In the genomic region with DNA sequence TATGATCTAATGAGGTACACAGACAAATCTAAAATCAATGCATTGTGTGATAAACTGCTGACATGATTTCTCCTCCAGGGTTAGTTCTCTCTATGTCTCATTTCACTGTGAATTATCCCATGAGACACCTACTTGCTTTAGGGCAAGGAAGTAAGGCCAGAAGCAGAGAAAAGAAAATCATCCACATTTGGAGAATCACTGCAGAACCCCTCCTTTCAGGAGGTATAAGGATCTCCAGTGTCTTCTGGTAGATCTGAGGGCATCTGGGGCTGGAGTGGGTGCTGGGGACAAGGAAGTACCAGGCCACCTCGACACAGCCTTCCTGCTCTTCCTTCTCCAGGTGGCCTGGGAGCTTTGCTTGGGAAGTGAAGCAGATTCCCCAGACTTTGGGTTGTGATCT, we compare ENCODE assay signal across 8 cellular contexts. TPM values are rescaled to one million over a fixed set of nuclear protein-coding genes. Genes with fewer than 3 reads are reported as not detected.
DNase-seq lines count a peak whose midpoint lies in the region; ATAC-seq and TF ChIP-seq lines count a peak whose summit lies in the region.

No MANE protein-coding gene starts in this region.

- no peaks in the 10 kb centered on the region for H3K4me1 ChIP-seq in neural progenitor cell
- peaks cover 11 to 20% of the 10 kb centered on the region in 2 donors for H3K4me1 ChIP-seq in uterus

- H3K4me1 Mint-ChIP-seq in neural progenitor cell: peaks cover 5% of the 10 kb centered on the region

- no peak overlapping the region for H3K27ac Mint-ChIP-seq in neural progenitor cell

- H3K27me3 ChIP-seq in dorsolateral prefrontal cortex (no peaks in the 10 kb centered on the region), neural progenitor cell (no peaks in the 10 kb centered on the region), uterus (no peaks in the 10 kb centered on the region)

- no peaks in the 10 kb centered on the region for H3K36me3 Mint-ChIP-seq in neural progenitor cell

- H2AFZ ChIP-seq in neural progenitor cell (replicated peaks): peak overlapping the region; percentile 45

- no peaks in the 10 kb centered on the region for H3K79me2 ChIP-seq in neural progenitor cell (ENCODE audit: low read depth)

- peak overlapping the region in 1 of 59 donors; percentile 6 for H3K4me3 ChIP-seq in dorsolateral prefrontal cortex
- H3K4me3 ChIP-seq in neural progenitor cell: no peak overlapping the region
- H3K4me3 ChIP-seq in uterus: no peak overlapping the region

- ATAC-seq in Right ventricle myocardium superior (ENCODE audit: poor library complexity) (peak; percentile 12), left cardiac atrium (no peak), HG02763 (IDR thresholded peaks at IDR 0.05; ENCODE audit: unreplicated experiment) (no peak), HG03045 (IDR thresholded peaks at IDR 0.05; ENCODE audit: unreplicated experiment) (no peak)
- ATAC-seq in activated CD4-positive, CD25-positive, alpha-beta regulatory T cell treated with anti-CD3 and anti-CD28 coated beads, Interleukin-2, amount 50 U/mL, for 24 hours: no peak

- no peaks in the 10 kb centered on the region for H3K9me3 Mint-ChIP-seq in neural progenitor cell

- intact Hi-C loops in Right ventricle myocardium superior (cut with DNase I): loop anchor here (2.0 to 5.0 kb wide), 2 partner anchors 54 to 196 kb away; no protein-coding TSS in a partner anchor
- intact Hi-C loops in left cardiac atrium (cut with DNase I): loop anchor here (1.0 to 10.0 kb wide), 5 partner anchors 51 to 196 kb away; no protein-coding TSS in a partner anchor
- intact Hi-C loops in dorsolateral prefrontal cortex (cut with DNase I): loop anchor here (1.0 to 10.0 kb wide), 5 partner anchors 54 to 1348 kb away; partner anchors contain the start of gene COMTD1 (in 2 of the 2)
- intact Hi-C loops in uterus (cut with DNase I; ENCODE audit: low total_unique reads): loop anchor here (2.0 to 5.0 kb wide), 2 partner anchors 54 to 196 kb away; no protein-coding TSS in a partner anchor

- H3K27ac ChIP-seq in dorsolateral prefrontal cortex (peak overlapping the region in 52 of 59 donors; percentile 3 to 89 (median 69)), neural progenitor cell (no peak overlapping the region), uterus (peak overlapping the region; percentile 82 to 86)

- H3K4me2 ChIP-seq in neural progenitor cell: no peak overlapping the region

- H3K4me3 Mint-ChIP-seq in neural progenitor cell: no peak overlapping the region

- TF ChIP-seq CTCF in dorsolateral prefrontal cortex (IDR thresholded peaks at IDR 0.05 in 54 of 56, conservative IDR thresholded peaks at IDR 0.05 in 2 of 56; ENCODE audit: low read depth in 1 of 56, partially characterized antibody in 56 of 56): no peak
- no peak for TF ChIP-seq CTCF in neural progenitor cell (IDR thresholded peaks at IDR 0.05)
- TF ChIP-seq CTCF in uterus (IDR thresholded peaks at IDR 0.05): no peak

- TF ChIP-seq POLR2A in uterus (IDR thresholded peaks at IDR 0.05): no peak

- H3K36me3 ChIP-seq in neural progenitor cell (no peaks in the 10 kb centered on the region), uterus (no peaks in the 10 kb centered on the region)

- H3K9me3 ChIP-seq in neural progenitor cell (ENCODE audit: low read depth) (no peaks in the 10 kb centered on the region), uterus (no peaks in the 10 kb centered on the region)

- DNase-seq in Right ventricle myocardium superior (no peak), left cardiac atrium (no peak), dorsolateral prefrontal cortex (no peak), neural progenitor cell (ENCODE audit: low spot score) (no peak), uterus (no peak)

- no peaks in the 10 kb centered on the region for H3K27me3 Mint-ChIP-seq in neural progenitor cell (ENCODE audit: insufficient read depth, low read depth)

- no peaks in the 10 kb centered on the region for H3F3A ChIP-seq in neural progenitor cell (ENCODE audit: low read depth)

- H3K9ac ChIP-seq in neural progenitor cell: no peak overlapping the region

- no peaks in the 10 kb centered on the region for H4K20me1 ChIP-seq in neural progenitor cell (ENCODE audit: low read depth)

RNA-seq across cellular contexts. Expression of gene CAMK2G, which starts 12.3 kb away (rescaled TPM):
- total RNA-seq in Right ventricle myocardium superior (11.2 TPM), left cardiac atrium (10 to 100 TPM; 12.0 to 12.4 TPM), dorsolateral prefrontal cortex (100 to 1,000 TPM; 132 to 380 (median 250) TPM), neural progenitor cell (ENCODE audit: low replicate concordance) (35.0 and 36.6 TPM in 2 replicates), uterus (10 to 100 TPM; 17.9 to 79.9 (median 40.0) TPM)

RNA-seq across cellular contexts. Expression of gene PLAU, which starts 24.3 kb away (rescaled TPM):
- total RNA-seq in Right ventricle myocardium superior (7.5 TPM), left cardiac atrium (10 to 100 TPM in 1 of 2 donors, 1 to 10 TPM in 1; 9.2 to 20.1 TPM), dorsolateral prefrontal cortex (1 to 10 TPM in 88 of 120 experiments, under 1 TPM in 31, not detected in 1; 0.37 to 7.2 (median 1.4) TPM), neural progenitor cell (ENCODE audit: low replicate concordance) (7.6 and 10.7 TPM in 2 replicates), uterus (10 to 100 TPM in 2 of 4 donors, 1 to 10 TPM in 2; 1.8 to 15.3 (median 9.0) TPM)
